In the genomic region with DNA sequence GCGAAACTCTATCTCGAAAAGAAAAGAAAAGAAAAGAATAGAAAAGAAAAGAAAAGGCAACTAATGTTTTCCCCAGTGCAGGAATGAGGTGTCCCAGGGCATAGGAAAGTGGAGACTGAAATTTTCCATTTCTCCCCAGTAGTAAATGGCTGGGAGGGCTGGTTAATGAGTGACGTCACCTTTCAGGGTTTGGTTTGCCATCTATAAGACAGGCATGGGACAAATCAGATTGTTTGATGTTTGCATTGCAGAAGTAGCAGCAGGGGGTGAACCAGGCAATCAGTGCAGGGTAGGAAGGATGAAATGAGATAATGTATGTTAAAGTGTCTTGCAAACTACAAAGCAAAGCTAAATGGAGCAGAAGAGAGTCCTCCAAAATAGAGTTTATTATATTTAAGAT, we compare ENCODE assay signal across 3 cellular contexts.
TF ChIP-seq lines count a peak whose summit lies in the region.

No MANE protein-coding gene starts in this region.

TF ChIP-seq in SK-N-SH, 30 proteins besides CTCF, POLR2A, EP300 and RAD21 (continued from another document):
- peak; percentile 47 for TF ChIP-seq CHD2 (IDR thresholded peaks at IDR 0.05; ENCODE audit: low read length, partially characterized antibody)
- no peak for TF ChIP-seq RFX5 (IDR thresholded peaks at IDR 0.05; ENCODE audit: low read length)
- TF ChIP-seq, protein P1, sequence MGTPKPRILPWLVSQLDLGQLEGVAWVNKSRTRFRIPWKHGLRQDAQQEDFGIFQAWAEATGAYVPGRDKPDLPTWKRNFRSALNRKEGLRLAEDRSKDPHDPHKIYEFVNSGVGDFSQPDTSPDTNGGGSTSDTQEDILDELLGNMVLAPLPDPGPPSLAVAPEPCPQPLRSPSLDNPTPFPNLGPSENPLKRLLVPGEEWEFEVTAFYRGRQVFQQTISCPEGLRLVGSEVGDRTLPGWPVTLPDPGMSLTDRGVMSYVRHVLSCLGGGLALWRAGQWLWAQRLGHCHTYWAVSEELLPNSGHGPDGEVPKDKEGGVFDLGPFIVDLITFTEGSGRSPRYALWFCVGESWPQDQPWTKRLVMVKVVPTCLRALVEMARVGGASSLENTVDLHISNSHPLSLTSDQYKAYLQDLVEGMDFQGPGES (IDR thresholded peaks at IDR 0.05; ENCODE audit: low read depth, low read length), result no peak

TF ChIP-seq in SK-N-SH treated with all-trans-retinoic acid at 6 μM for 48 hours, 23 proteins besides CTCF, POLR2A, EP300 and RAD21 (continued from another document):
- no peak for TF ChIP-seq TOX (CRISPR knock-in tag; IDR thresholded peaks at IDR 0.05; ENCODE audit: borderline replicate concordance)
- no peak for TF ChIP-seq ZNF70 (CRISPR knock-in tag; IDR thresholded peaks at IDR 0.05)
- no peak for TF ChIP-seq ZNF565 (CRISPR knock-in tag; conservative IDR thresholded peaks at IDR 0.05; ENCODE audit: low read depth)
- no peak for TF ChIP-seq GLIS3 (CRISPR knock-in tag; IDR thresholded peaks at IDR 0.05)
- no peak for TF ChIP-seq TCF4 (CRISPR knock-in tag; IDR thresholded peaks at IDR 0.05; ENCODE audit: borderline replicate concordance)
- TF ChIP-seq TSHZ2 (CRISPR knock-in tag; IDR thresholded peaks at IDR 0.05), result no peak

TF ChIP-seq in K562, 482 proteins besides CTCF, POLR2A, EP300 and RAD21 (continued from another document):
- TF ChIP-seq ATF3 (IDR thresholded peaks at IDR 0.05), result peak; percentile 56; the same call in 1 of the 2 replicates
- TF ChIP-seq ATF3 (CRISPR knock-in tag; conservative IDR thresholded peaks at IDR 0.05), result no peak
- no peak for TF ChIP-seq NFE2L1 (tag; IDR thresholded peaks at IDR 0.05; ENCODE audit: borderline replicate concordance, low read depth)
- no peak for TF ChIP-seq ZFP36 (IDR thresholded peaks at IDR 0.05; ENCODE audit: low read depth, low read length, partially characterized antibody)
